11 cellular contexts compared by ENCODE assay signal in genomic region chr7:157004050-157004838, GRCh38. TPM values are rescaled to one million over a fixed set of nuclear protein-coding genes. Genes with fewer than 3 reads are reported as not detected.
DNase-seq lines count a peak whose midpoint lies in the region; ATAC-seq and TF ChIP-seq lines count a peak whose summit lies in the region.
"Had no signal": no experiment of that assay in that cellular context is flagged by ENCODE, and none has a peak within 500 bp of the region (broad histone marks: within the 10 kb centered on the region; RNA-seq: fewer than 3 reads in every experiment).

No MANE protein-coding gene starts in this region.

- H3K9ac ChIP-seq in neural progenitor cell = no peak overlapping the region
- H3K9ac ChIP-seq: parathyroid adenoma had no signal

- peaks cover 51% of the 10 kb centered on the region for H3F3A ChIP-seq in neural progenitor cell (ENCODE audit: low read depth)

- no peak for ATAC-seq in HG02571 (IDR thresholded peaks at IDR 0.05; ENCODE audit: unreplicated experiment)
- no peak for ATAC-seq in stimulated activated memory B cell treated with anti-CD40 and anti-IgM and Interleukin-4, amounts not matched to agents 10 μg/mL and 1 μg/mL and 100 μg/mL, for 72 hours

- H3K4me3 ChIP-seq in esophagus muscularis mucosa = peak overlapping the region in 3 of 4 donors; percentile 5 to 23 (median 16)
- peak overlapping the region; percentile 26 for H3K4me3 ChIP-seq in neural progenitor cell
- no peak overlapping the region for H3K4me3 ChIP-seq in uterus

- H3K36me3 Mint-ChIP-seq in neural progenitor cell = no peaks in the 10 kb centered on the region
- H3K36me3 Mint-ChIP-seq in stimulated activated memory B cell treated with anti-CD40 and anti-IgM and Interleukin-4, amounts not matched to agents 10 μg/mL and 1 μg/mL and 100 μg/mL, for 72 hours = no peaks in the 10 kb centered on the region

- TF ChIP-seq EP300 in esophagus muscularis mucosa (IDR thresholded peaks at IDR 0.05) = no peak

- 6% methylated on average over 40 of the region's 60 CpGs for WGBS in esophagus muscularis mucosa

- H3K4me1 Mint-ChIP-seq in neural progenitor cell = peaks cover 26% of the 10 kb centered on the region
- H3K4me1 Mint-ChIP-seq in stimulated activated memory B cell treated with anti-CD40 and anti-IgM and Interleukin-4, amounts not matched to agents 10 μg/mL and 1 μg/mL and 100 μg/mL, for 72 hours = peaks cover 29% of the 10 kb centered on the region

- peaks cover 5% of the 10 kb centered on the region for H3K9me3 Mint-ChIP-seq in neural progenitor cell
- H3K9me3 Mint-ChIP-seq in stimulated activated memory B cell treated with anti-CD40 and anti-IgM and Interleukin-4, amounts not matched to agents 10 μg/mL and 1 μg/mL and 100 μg/mL, for 72 hours = no peaks in the 10 kb centered on the region
- H3K9me3 Mint-ChIP-seq: HFFc6 had no signal

- peak overlapping the region; percentile 4 for H3K4me3 Mint-ChIP-seq in neural progenitor cell
- no peak overlapping the region for H3K4me3 Mint-ChIP-seq in stimulated activated memory B cell treated with anti-CD40 and anti-IgM and Interleukin-4, amounts not matched to agents 10 μg/mL and 1 μg/mL and 100 μg/mL, for 72 hours
- H3K4me3 Mint-ChIP-seq: HFFc6 had no signal

- H2AFZ ChIP-seq in neural progenitor cell (replicated peaks) = no peak overlapping the region
- H2AFZ ChIP-seq: parathyroid adenoma had no signal

- peak; percentile 43 for DNase-seq in EH (ENCODE audit: low read depth)
- DNase-seq in M059J (ENCODE audit: low read depth) = peak; percentile 27
- no peak for DNase-seq in esophagus muscularis mucosa (ENCODE audit: extremely low spot score)
- peak; percentile 84 for DNase-seq in neural progenitor cell (ENCODE audit: low spot score)
- DNase-seq in SIG-M5 treated with dmso at 0.1 percent for 504 hours (lab: John Stamatoyannopoulos, UW; ENCODE audit: unreplicated experiment) = no peak
- no peak for DNase-seq in uterus
- DNase-seq: HFFc6, KG1 had no signal

- H4K20me1 ChIP-seq in neural progenitor cell (ENCODE audit: low read depth) = peaks cover 96% of the 10 kb centered on the region

- no peak for TF ChIP-seq POLR2A in esophagus muscularis mucosa (IDR thresholded peaks at IDR 0.05; ENCODE audit: low read depth)
- TF ChIP-seq POLR2A in uterus (IDR thresholded peaks at IDR 0.05) = no peak

- no peaks in the 10 kb centered on the region for H3K9me3 ChIP-seq in esophagus muscularis mucosa
- H3K9me3 ChIP-seq in neural progenitor cell (ENCODE audit: low read depth) = no peaks in the 10 kb centered on the region
- H3K9me3 ChIP-seq in uterus = no peaks in the 10 kb centered on the region

- H3K36me3 ChIP-seq in esophagus muscularis mucosa = no peaks in the 10 kb centered on the region
- H3K36me3 ChIP-seq in neural progenitor cell = no peaks in the 10 kb centered on the region
- H3K36me3 ChIP-seq in uterus = no peaks in the 10 kb centered on the region

- peaks cover 80% of the 10 kb centered on the region for H3K27me3 Mint-ChIP-seq in neural progenitor cell (ENCODE audit: insufficient read depth, low read depth)
- peaks cover 93% of the 10 kb centered on the region for H3K27me3 Mint-ChIP-seq in stimulated activated memory B cell treated with anti-CD40 and anti-IgM and Interleukin-4, amounts not matched to agents 10 μg/mL and 1 μg/mL and 100 μg/mL, for 72 hours

- H3K4me2 ChIP-seq in neural progenitor cell = peak overlapping the region; percentile 65

- H3K27ac Mint-ChIP-seq in neural progenitor cell = no peak overlapping the region
- H3K27ac Mint-ChIP-seq in stimulated activated memory B cell treated with anti-CD40 and anti-IgM and Interleukin-4, amounts not matched to agents 10 μg/mL and 1 μg/mL and 100 μg/mL, for 72 hours = no peak overlapping the region
- H3K27ac Mint-ChIP-seq: HFFc6 had no signal

- H3K79me2 ChIP-seq in neural progenitor cell (ENCODE audit: low read depth) = no peaks in the 10 kb centered on the region
- H3K79me2 ChIP-seq: parathyroid adenoma had no signal

- H3K27ac ChIP-seq in esophagus muscularis mucosa (replicated peaks in 1 of 4) (no peak overlapping the region), neural progenitor cell (no peak overlapping the region), uterus (no peak overlapping the region)
- H3K27ac ChIP-seq: parathyroid adenoma had no signal

- H3K27me3 ChIP-seq in esophagus muscularis mucosa (peaks cover 15 to 100% (median 86%) of the 10 kb centered on the region in 4 donors), neural progenitor cell (peaks cover 100% of the 10 kb centered on the region), uterus (peaks cover 45 to 67% of the 10 kb centered on the region in 2 donors)

- peaks cover 40 to 79% (median 65%) of the 10 kb centered on the region in 4 donors for H3K4me1 ChIP-seq in esophagus muscularis mucosa
- peaks cover 39% of the 10 kb centered on the region for H3K4me1 ChIP-seq in neural progenitor cell
- H3K4me1 ChIP-seq in uterus = peaks cover 4 to 23% of the 10 kb centered on the region in 2 donors
- H3K4me1 ChIP-seq: parathyroid adenoma had no signal

- TF ChIP-seq CTCF in esophagus muscularis mucosa (IDR thresholded peaks at IDR 0.05) = no peak
- no peak for TF ChIP-seq CTCF in neural progenitor cell (IDR thresholded peaks at IDR 0.05)
- no peak for TF ChIP-seq CTCF in uterus (IDR thresholded peaks at IDR 0.05)

- intact Hi-C loops in esophagus muscularis mucosa (cut with DNase I) = no loop called here
- intact Hi-C loops in uterus (cut with DNase I; ENCODE audit: low total_unique reads) = no loop called here

RNA-seq across cellular contexts. Expression of gene MNX1, which starts 6.2 kb away (rescaled TPM):
- not detected in 2 replicates for total RNA-seq in M059J (2014; rRNA removed; shearing (Covaris generic))
- not detected for total RNA-seq in esophagus muscularis mucosa
- total RNA-seq in neural progenitor cell (ENCODE audit: low replicate concordance) = not detected in 2 replicates
- under 1 TPM in 1 of 4 donors, not detected in 3; 0.28 TPM for total RNA-seq in uterus
- total RNA-seq: HFFc6 had no signal

RNA-seq across cellular contexts. Expression of gene NOM1, which starts 54.7 kb away (rescaled TPM):
- total RNA-seq in M059J (2014; rRNA removed; shearing (Covaris generic)) = 7.3 and 14.1 TPM in 2 replicates
- total RNA-seq in esophagus muscularis mucosa = 10 to 100 TPM; 12.6 to 20.8 (median 16.3) TPM
- 10.9 and 18.5 TPM in 2 replicates for total RNA-seq in neural progenitor cell (ENCODE audit: low replicate concordance)
- total RNA-seq in uterus = 10 to 100 TPM in 3 of 4 donors, 1 to 10 TPM in 1; 2.6 to 26.2 (median 20.4) TPM

Comparison
In these comparisons a context has a peak if more than half of its experiments do, and no peak if none do; other contexts are left out.
1. DNase-seq: peak in EH (single experiment), M059J (single experiment) and neural progenitor cell (single experiment); none in esophagus muscularis mucosa (single experiment), SIG-M5 treated with dmso at 0.1 percent for 504 hours (single experiment) and uterus (0 of 2).
2. H3K4me3 ChIP-seq: peak in esophagus muscularis mucosa (3 of 4) and neural progenitor cell (single experiment); none in uterus (0 of 2).